23 cellular contexts compared by ENCODE assay signal in the genomic region with DNA sequence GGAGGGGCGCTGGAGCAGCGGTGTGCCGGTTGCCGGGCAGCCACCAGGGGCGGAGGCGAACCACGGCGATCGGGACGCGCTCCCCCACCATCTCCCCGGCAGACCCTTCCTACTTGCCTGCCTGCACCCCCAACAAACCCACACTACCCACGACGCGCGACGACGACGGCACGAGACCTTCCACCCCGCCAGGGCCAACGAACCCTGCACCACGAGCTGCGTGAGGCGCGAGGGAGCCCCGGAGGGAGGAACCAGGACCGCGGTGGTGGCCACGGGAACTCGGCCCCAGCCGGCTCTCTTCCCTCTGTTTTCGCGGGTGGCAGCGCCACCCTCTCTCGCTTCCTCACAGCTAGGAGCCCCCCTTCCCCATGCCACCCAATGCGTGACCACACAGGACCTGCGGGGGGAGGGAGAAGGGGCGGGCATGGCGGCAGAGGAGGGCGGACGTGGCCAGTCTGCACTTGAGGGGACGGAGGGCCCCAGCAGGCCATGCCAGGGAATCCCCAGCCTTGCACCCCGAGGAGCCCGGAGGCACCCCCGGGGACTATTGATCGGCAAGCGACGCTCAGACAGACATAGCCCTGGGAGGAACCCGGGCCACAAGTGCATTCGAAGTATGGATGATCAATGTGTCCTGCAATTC.
DNase-seq lines count a peak whose midpoint lies in the region; ATAC-seq and TF ChIP-seq lines count a peak whose summit lies in the region.
"Had no signal": no experiment of that assay in that cellular context is flagged by ENCODE, and none has a peak within 500 bp of the region (broad histone marks: within the 10 kb centered on the region; RNA-seq: fewer than 3 reads in every experiment).

No MANE protein-coding gene starts in this region.

- no peak for DNase-seq in CD8-positive, alpha-beta T cell
- peak; percentile 14 for DNase-seq in GM20000 (ENCODE audit: low spot score)
- DNase-seq in chondrocyte (ENCODE audit: low spot score) = peak; percentile 87
- DNase-seq in trophoblast cell = no peak
- DNase-seq in thyroid gland = no peak
- DNase-seq in activated T-cell treated with anti-CD3 and anti-CD28 coated beads, Interleukin-2, amount 50 U/mL, for 24 hours = no peak
- no peak for DNase-seq in T-helper 1 cell
- DNase-seq: DMS53, GF-D8, GOT3, NCI-H1417, NCI-H1694 treated with DMSO at 0.1 percent for 48 hours, NCI-H2081 treated with DMSO at 0.1 percent for 48 hours, NCI-H2171 treated with DMSO at 0.1 percent for 48 hours, NCI-H446 treated with DMSO at 0.1 percent for 48 hours, NCI-H526 treated with DMSO at 0.1 percent for 48 hours, PC-3, RPMI8226, SIG-M5 had no signal

- H3K4me3 Mint-ChIP-seq in CD8-positive, alpha-beta T cell = peak overlapping the region; percentile 62
- no peak overlapping the region for H3K4me3 Mint-ChIP-seq in chondrocyte (ENCODE audit: unreplicated experiment)
- H3K4me3 Mint-ChIP-seq in activated T-cell treated with anti-CD3 and anti-CD28 coated beads, Interleukin-2, amount 50 U/mL, for 24 hours = no peak overlapping the region
- H3K4me3 Mint-ChIP-seq: IgD-negative memory B cell had no signal

- no peak overlapping the region for H2BK12ac ChIP-seq in trophoblast cell (ENCODE audit: low read length)

- H3K14ac ChIP-seq in trophoblast cell (ENCODE audit: low read length) = no peak overlapping the region

- H3K27me3 ChIP-seq in CD8-positive, alpha-beta T cell (ENCODE audit: insufficient read depth, low read length) = no peaks in the 10 kb centered on the region
- H3K27me3 ChIP-seq in trophoblast cell (ENCODE audit: insufficient read depth, low read length) (no peaks in the 10 kb centered on the region), thyroid gland (no peaks in the 10 kb centered on the region)

- no peak overlapping the region for H4K8ac ChIP-seq in trophoblast cell (ENCODE audit: low read depth, low read length)

- no peaks in the 10 kb centered on the region for H3K36me3 ChIP-seq in CD8-positive, alpha-beta T cell (ENCODE audit: insufficient read depth, low read length)
- no peaks in the 10 kb centered on the region for H3K36me3 ChIP-seq in trophoblast cell (ENCODE audit: control insufficient read depth in 1 of 2, insufficient read depth in 2 of 2, low read length in 2 of 2)
- no peaks in the 10 kb centered on the region for H3K36me3 ChIP-seq in thyroid gland

- no peak overlapping the region for H3K18ac ChIP-seq in trophoblast cell (ENCODE audit: low read length)

- H3K4me1 ChIP-seq in CD8-positive, alpha-beta T cell (ENCODE audit: insufficient read depth, low read length) = no peaks in the 10 kb centered on the region
- H3K4me1 ChIP-seq in trophoblast cell (ENCODE audit: control insufficient read depth in 1 of 2, insufficient read depth in 2 of 2, low read length in 2 of 2) (no peaks in the 10 kb centered on the region), thyroid gland (no peaks in the 10 kb centered on the region)

- H3K36me3 Mint-ChIP-seq in CD8-positive, alpha-beta T cell = no peaks in the 10 kb centered on the region
- peaks cover 3% of the 10 kb centered on the region for H3K36me3 Mint-ChIP-seq in chondrocyte (ENCODE audit: low read depth)
- peaks cover 4% of the 10 kb centered on the region for H3K36me3 Mint-ChIP-seq in activated T-cell treated with anti-CD3 and anti-CD28 coated beads, Interleukin-2, amount 50 U/mL, for 24 hours (ENCODE audit: low read depth)
- H3K36me3 Mint-ChIP-seq: IgD-negative memory B cell had no signal

- no peak for TF ChIP-seq POLR2A in thyroid gland (IDR thresholded peaks at IDR 0.05)

- H2AFZ ChIP-seq in trophoblast cell (ENCODE audit: insufficient read depth, low read length, poor library complexity) = no peak overlapping the region

- H4K91ac ChIP-seq in trophoblast cell (ENCODE audit: low read depth, low read length) = no peak overlapping the region

- H3K4me3 ChIP-seq in CD8-positive, alpha-beta T cell (ENCODE audit: low read depth, low read length) = no peak overlapping the region
- H3K4me3 ChIP-seq in trophoblast cell (ENCODE audit: low read depth, low read length) (peak overlapping the region; percentile 35), thyroid gland (replicated peaks in 1 of 3) (no peak overlapping the region)

- no peak overlapping the region for H3K9ac ChIP-seq in trophoblast cell (ENCODE audit: low read length)

- no peak overlapping the region for H2BK120ac ChIP-seq in trophoblast cell (ENCODE audit: insufficient read depth, low read length, poor library complexity)

- H4K12ac ChIP-seq in trophoblast cell (ENCODE audit: low read depth, low read length) = no peak overlapping the region

- no peak overlapping the region for H3K23ac ChIP-seq in trophoblast cell (ENCODE audit: low read length)

- CTCF ChIA-PET in CD8-positive, alpha-beta T cell (lab: Charles Lee) = no interaction called here

- H3K27ac Mint-ChIP-seq in CD8-positive, alpha-beta T cell = no peak overlapping the region
- no peak overlapping the region for H3K27ac Mint-ChIP-seq in chondrocyte (ENCODE audit: unreplicated experiment)
- H3K27ac Mint-ChIP-seq in activated T-cell treated with anti-CD3 and anti-CD28 coated beads, Interleukin-2, amount 50 U/mL, for 24 hours = no peak overlapping the region
- H3K27ac Mint-ChIP-seq: IgD-negative memory B cell had no signal

- peaks cover 3% of the 10 kb centered on the region for H3K4me1 Mint-ChIP-seq in CD8-positive, alpha-beta T cell (ENCODE audit: low read depth)
- H3K4me1 Mint-ChIP-seq in chondrocyte (ENCODE audit: low read depth) = no peaks in the 10 kb centered on the region
- H3K4me1 Mint-ChIP-seq in activated T-cell treated with anti-CD3 and anti-CD28 coated beads, Interleukin-2, amount 50 U/mL, for 24 hours (ENCODE audit: low read depth) = no peaks in the 10 kb centered on the region
- H3K4me1 Mint-ChIP-seq: IgD-negative memory B cell had no signal

- H2BK5ac ChIP-seq in trophoblast cell (ENCODE audit: low read depth, low read length, poor library complexity) = no peak overlapping the region

- no peak overlapping the region for H3K27ac ChIP-seq in CD8-positive, alpha-beta T cell (ENCODE audit: low read depth, low read length)
- H3K27ac ChIP-seq in trophoblast cell (ENCODE audit: low read depth, low read length) (no peak overlapping the region), thyroid gland (no peak overlapping the region)
- H3K27ac ChIP-seq: C4-2B had no signal

- no peak overlapping the region for H3K4me2 ChIP-seq in trophoblast cell (ENCODE audit: low read length)

- no peaks in the 10 kb centered on the region for H3K79me2 ChIP-seq in trophoblast cell (ENCODE audit: control insufficient read depth, insufficient read depth, low read length, poor library complexity)

- no peaks in the 10 kb centered on the region for H3K79me1 ChIP-seq in trophoblast cell (ENCODE audit: low read length)

- no peaks in the 10 kb centered on the region for H3K9me3 ChIP-seq in CD8-positive, alpha-beta T cell (ENCODE audit: low read length)
- H3K9me3 ChIP-seq in trophoblast cell (ENCODE audit: insufficient read depth, low read depth, low read length) (peaks cover 47% of the 10 kb centered on the region), thyroid gland (no peaks in the 10 kb centered on the region)

- no peak for ATAC-seq in CD8-positive, alpha-beta T cell
- no peak for ATAC-seq in GM18909 (IDR thresholded peaks at IDR 0.05; ENCODE audit: poor library complexity, unreplicated experiment)
- ATAC-seq: HCT116, PC-3 had no signal

- H3K4ac ChIP-seq in trophoblast cell (ENCODE audit: low read depth, low read length) = no peak overlapping the region

- no peak for TF ChIP-seq CTCF in CD8-positive, alpha-beta T cell (IDR thresholded peaks at IDR 0.05)
- no peak for TF ChIP-seq CTCF in GM20000 (IDR thresholded peaks at IDR 0.05; ENCODE audit: extremely low read depth, missing control alignments)
- TF ChIP-seq CTCF in chondrocyte (IDR thresholded peaks at IDR 0.05) = no peak
- TF ChIP-seq CTCF in thyroid gland (IDR thresholded peaks at IDR 0.05) = no peak

- POLR2A ChIA-PET in CD8-positive, alpha-beta T cell (lab: Charles Lee) = no interaction called here

- no CpG with 5 or more reads among the region's 51 CpGs for WGBS in trophoblast cell (ENCODE audit: extremely low coverage, insufficient coverage, insufficient read length)
- 34 to 54% methylated on average over 5 to 16 of the region's 51 CpGs for WGBS in thyroid gland, 2 donors

- intact Hi-C loops in CD8-positive, alpha-beta T cell (cut with DNase I, micrococcal nuclease) = no loop called here
- intact Hi-C loops in thyroid gland (cut with DNase I) = no loop called here

- peaks cover 2% of the 10 kb centered on the region for H3K27me3 Mint-ChIP-seq in CD8-positive, alpha-beta T cell (ENCODE audit: low read depth)
- no peaks in the 10 kb centered on the region for H3K27me3 Mint-ChIP-seq in chondrocyte (ENCODE audit: low read depth)
- H3K27me3 Mint-ChIP-seq in activated T-cell treated with anti-CD3 and anti-CD28 coated beads, Interleukin-2, amount 50 U/mL, for 24 hours = peaks cover 3% of the 10 kb centered on the region
- H3K27me3 Mint-ChIP-seq: IgD-negative memory B cell had no signal

- H2AK5ac ChIP-seq in trophoblast cell (ENCODE audit: low read length) = no peak overlapping the region

- H3K9me3 Mint-ChIP-seq in CD8-positive, alpha-beta T cell = peaks cover 21% of the 10 kb centered on the region
- H3K9me3 Mint-ChIP-seq in chondrocyte (ENCODE audit: low read depth) = peaks cover 43% of the 10 kb centered on the region
- peaks cover 32% of the 10 kb centered on the region for H3K9me3 Mint-ChIP-seq in activated T-cell treated with anti-CD3 and anti-CD28 coated beads, Interleukin-2, amount 50 U/mL, for 24 hours

Comparison
In these comparisons a context has a peak if more than half of its experiments do, and no peak if none do; other contexts are left out.
1. DNase-seq: peak in GM20000 (single experiment) and chondrocyte (single experiment); none in CD8-positive, alpha-beta T cell (0 of 7), trophoblast cell (0 of 2), thyroid gland (0 of 2), activated T-cell treated with anti-CD3 and anti-CD28 coated beads, Interleukin-2, amount 50 U/mL, for 24 hours (single experiment) and T-helper 1 cell (0 of 5).